In genomic region chr1:101483982-101484381, GRCh38 we compare ENCODE assay signal across 1 cellular context.
A peak's percentile ranks its signal among the peaks of the same experiment; 100 is the strongest.
TF ChIP-seq lines count a peak whose summit lies in the region.

No MANE protein-coding gene starts in this region.

TF ChIP-seq in SK-N-SH, 30 proteins besides CTCF, POLR2A, EP300 and RAD21 (continued from another document):
- TF ChIP-seq MAX (IDR thresholded peaks at IDR 0.05; ENCODE audit: low read depth) (no peak), FOXM1 (IDR thresholded peaks at IDR 0.05; ENCODE audit: low read depth) (no peak), EZH2phosphoT487 (IDR thresholded peaks at IDR 0.05; ENCODE audit: borderline replicate concordance, low read depth) (no peak), TEAD4 (IDR thresholded peaks at IDR 0.05; ENCODE audit: borderline replicate concordance, insufficient read depth) (0 out of 2 replicates have a peak, but pooled peaks have one; percentile 19), FOXJ3 (CRISPR knock-in tag; IDR thresholded peaks at IDR 0.05) (peak; percentile 60), SMC3 (IDR thresholded peaks at IDR 0.05; ENCODE audit: low read depth, low read length) (no peak), FOSL2 (IDR thresholded peaks at IDR 0.05; ENCODE audit: borderline replicate concordance, low read depth) (no peak), RFX5 (IDR thresholded peaks at IDR 0.05; ENCODE audit: low read length) (no peak), TCF12 (IDR thresholded peaks at IDR 0.05) (no peak), USF2 (IDR thresholded peaks at IDR 0.05; ENCODE audit: borderline replicate concordance, low read depth, low read length) (no peak), ELF1 (IDR thresholded peaks at IDR 0.05) (no peak), REST (IDR thresholded peaks at IDR 0.05; ENCODE audit: low read depth, low read length) (no peak), RCOR1 (IDR thresholded peaks at IDR 0.05; ENCODE audit: low read length) (peak; percentile 81)
